14 cellular contexts compared by ENCODE assay signal in the genomic region with DNA sequence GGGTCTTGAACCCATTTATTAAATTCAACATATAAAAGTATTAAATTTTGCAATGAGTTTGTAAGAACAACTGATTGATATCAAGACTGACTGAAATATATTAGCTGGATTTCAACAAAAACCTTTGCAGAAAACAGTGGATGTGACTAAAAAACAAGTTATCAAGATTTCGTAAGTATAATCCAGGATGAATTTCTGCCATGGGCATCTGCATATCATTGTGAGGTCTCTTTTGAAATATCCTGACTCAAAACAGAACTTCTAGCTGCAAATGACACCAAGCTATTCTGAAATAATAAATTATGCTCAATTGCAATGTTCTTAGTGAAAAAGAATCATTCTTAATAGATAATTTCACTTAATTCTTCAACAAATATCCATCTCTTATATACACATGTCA. TPM values are rescaled to one million over a fixed set of nuclear protein-coding genes. Genes with fewer than 3 reads are reported as not detected.
"Had no signal": no experiment of that assay in that cellular context is flagged by ENCODE, and none has a peak within 500 bp of the region (broad histone marks: within the 10 kb centered on the region; RNA-seq: fewer than 3 reads in every experiment).

No MANE protein-coding gene starts in this region.

- H3K27ac ChIP-seq: body of pancreas, right atrium auricular region had no signal

- DNase-seq: activated B cell treated with CpG ODN at 0.5 μM for 24 hours; activated CD4-positive, alpha-beta T cell treated with anti-CD3 and anti-CD28 coated beads, Interleukin-2, amount 10 ng/mL, durations not matched to agents 7 days and 5 days; activated naive CD4-positive, alpha-beta T cell treated with Interleukin-2 at 50 U/mL for 16 hours; body of pancreas; central memory CD4-positive, alpha-beta T cell; midbrain; SK-N-SH; stimulated activated CD4-positive, alpha-beta T cell treated with anti-CD3 and anti-CD28 coated beads, Interleukin-2, amount 100 ng/mL, for 24 hours; stimulated activated naive CD4-positive, alpha-beta T cell; substantia nigra; transverse colon had no signal

- H3K36me3 ChIP-seq: transverse colon had no signal

- ATAC-seq: body of pancreas, esophagus mucosa had no signal

- H3K9me3 ChIP-seq: body of pancreas, right atrium auricular region, SK-N-SH, transverse colon had no signal

- H3K27me3 ChIP-seq: body of pancreas, right atrium auricular region, transverse colon had no signal

- H3K4me3 ChIP-seq: body of pancreas, lung, right atrium auricular region, transverse colon had no signal

RNA-seq across cellular contexts. Expression of gene CD34, which starts 52.7 kb away (rescaled TPM):
- total RNA-seq: activated B cell treated with CpG ODN at 0.5 μM for 24 hours had no signal
